In the genomic region with DNA sequence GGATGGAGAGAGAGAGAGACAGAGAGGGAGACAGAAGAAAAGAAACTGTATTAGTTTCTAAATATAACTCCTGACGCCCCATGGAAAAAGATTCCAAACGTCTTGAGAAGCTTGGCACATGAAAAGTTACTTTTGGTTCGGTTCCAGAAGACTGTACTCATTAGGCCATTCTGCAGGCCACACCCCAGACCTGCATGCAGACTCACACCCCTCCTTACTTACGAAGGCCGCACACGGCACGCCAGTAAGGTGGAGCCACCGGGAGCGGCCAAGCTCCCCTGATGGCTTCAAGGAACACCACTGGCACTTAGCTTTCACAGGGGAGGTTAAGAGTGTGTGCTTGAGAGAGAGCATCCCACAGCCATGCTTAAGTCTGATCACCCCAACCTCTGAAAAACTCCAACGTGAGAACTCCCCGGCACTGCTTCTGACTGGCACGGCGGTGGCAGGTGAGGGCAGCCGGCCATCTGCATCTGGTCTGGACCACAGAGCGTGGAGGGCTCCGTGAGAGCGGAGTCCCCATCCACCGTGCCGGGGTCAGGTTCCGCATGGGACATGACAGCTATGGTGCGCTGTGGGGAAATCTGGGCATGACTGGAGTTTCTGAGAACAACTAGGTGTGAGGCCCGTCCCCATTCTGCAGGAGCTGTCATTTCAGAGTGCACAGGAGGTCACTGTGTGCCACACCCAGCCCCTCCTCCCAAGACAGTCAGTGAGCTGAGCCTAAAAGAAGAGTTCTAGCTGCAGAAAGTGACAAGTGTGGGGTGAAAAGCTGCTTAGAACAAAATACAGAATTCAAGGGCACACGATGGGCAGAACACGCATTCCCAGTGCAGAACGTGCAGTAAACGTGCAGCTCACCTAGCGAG, we compare ENCODE assay signal across 9 cellular contexts.
DNase-seq lines count a peak whose midpoint lies in the region; ATAC-seq, FAIRE-seq and TF ChIP-seq lines count a peak whose summit lies in the region.
"Had no signal": no experiment of that assay in that cellular context is flagged by ENCODE, and none has a peak within 500 bp of the region (broad histone marks: within the 10 kb centered on the region; RNA-seq: fewer than 3 reads in every experiment).

No MANE protein-coding gene starts in this region.

- no peaks in the 10 kb centered on the region for H3K9me3 ChIP-seq in mesenchymal stem cell (ENCODE audit: control insufficient read depth, low read length)
- no peaks in the 10 kb centered on the region for H3K9me3 ChIP-seq in tibial nerve
- H3K9me3 ChIP-seq: BLaER1 treated with 17β-estradiol and CSF1 and Interleukin-3, amounts not matched to agents 10 nM and 100 nM had no signal

- no peak for ATAC-seq in GM18511 (IDR thresholded peaks at IDR 0.05; ENCODE audit: unreplicated experiment)

- H2BK120ac ChIP-seq in mesenchymal stem cell (ENCODE audit: low read depth, low read length), result no peak overlapping the region

- peak overlapping the region; percentile 10 for H3K27ac Mint-ChIP-seq in activated CD4-positive, alpha-beta T cell treated with anti-CD3 and anti-CD28 coated beads, Interleukin-2, amount 10 ng/mL, durations not matched to agents 7 days and 5 days
- peak overlapping the region; percentile 98 for H3K27ac Mint-ChIP-seq in chondrocyte (ENCODE audit: unreplicated experiment)

- H3K4me1 ChIP-seq in mesenchymal stem cell (ENCODE audit: control insufficient read depth, insufficient read depth, low read depth, low read length), result peaks cover 71% of the 10 kb centered on the region
- peaks cover 6 to 83% (median 65%) of the 10 kb centered on the region in 4 donors for H3K4me1 ChIP-seq in tibial nerve

- H4K8ac ChIP-seq in mesenchymal stem cell (ENCODE audit: low read length), result peak overlapping the region; percentile 12

- H3K4me3 Mint-ChIP-seq in activated CD4-positive, alpha-beta T cell treated with anti-CD3 and anti-CD28 coated beads, Interleukin-2, amount 10 ng/mL, durations not matched to agents 7 days and 5 days, result no peak overlapping the region
- H3K4me3 Mint-ChIP-seq in chondrocyte (ENCODE audit: unreplicated experiment), result peak overlapping the region; percentile 37

- no peaks in the 10 kb centered on the region for H3K27me3 ChIP-seq in mesenchymal stem cell (ENCODE audit: control insufficient read depth in 1 of 2, insufficient read depth in 1 of 2, low read length in 2 of 2)
- H3K27me3 ChIP-seq in tibial nerve, result no peaks in the 10 kb centered on the region
- H3K27me3 ChIP-seq: BLaER1 treated with 17β-estradiol and CSF1 and Interleukin-3, amounts not matched to agents 10 nM and 100 nM had no signal

- DNase-seq in activated CD4-positive, alpha-beta T cell treated with anti-CD3 and anti-CD28 coated beads, Interleukin-2, amount 10 ng/mL, durations not matched to agents 7 days and 5 days, result no peak
- DNase-seq in activated CD4-positive, alpha-beta T cell treated with anti-CD3 and anti-CD28 coated beads for 4 hours, result no peak
- DNase-seq in chondrocyte (ENCODE audit: low spot score), result no peak
- DNase-seq in mesenchymal stem cell, result peak; percentile 59
- peak in 1 of 2 donors; percentile 82 for DNase-seq in tibial nerve (ENCODE audit: low spot score in 2 of 2)
- no peak for DNase-seq in D721Med (ENCODE audit: insufficient read length, low spot score)
- DNase-seq in occipital lobe (lab: John Stamatoyannopoulos, UW), result no peak

- H2BK15ac ChIP-seq in mesenchymal stem cell (ENCODE audit: low read depth, poor library complexity, severe bottlenecking), result no peak overlapping the region

- peak overlapping the region; percentile 82 for H3K9ac ChIP-seq in mesenchymal stem cell (ENCODE audit: low read length)

- peaks cover 81% of the 10 kb centered on the region for H3K36me3 Mint-ChIP-seq in activated CD4-positive, alpha-beta T cell treated with anti-CD3 and anti-CD28 coated beads, Interleukin-2, amount 10 ng/mL, durations not matched to agents 7 days and 5 days (ENCODE audit: low read depth)
- peaks cover 53% of the 10 kb centered on the region for H3K36me3 Mint-ChIP-seq in chondrocyte (ENCODE audit: low read depth)

- H3K18ac ChIP-seq in mesenchymal stem cell (ENCODE audit: low read depth in 1 of 2, low read length in 2 of 2), result peak overlapping the region; percentile 46 to 53

- FAIRE-seq in D721Med (lab: Jason Lieb, UNC), result no peak

- no peak overlapping the region for H3K23ac ChIP-seq in mesenchymal stem cell (ENCODE audit: low read length in 2 of 2)

- H3K27ac ChIP-seq in mesenchymal stem cell (ENCODE audit: low read length, poor library complexity, severe bottlenecking) (peak overlapping the region; percentile 99), tibial nerve (peak overlapping the region; percentile 65 to 99 (median 86))

- H3K4me2 ChIP-seq in mesenchymal stem cell (ENCODE audit: low read length, poor library complexity, severe bottlenecking), result no peak overlapping the region

- H3K4me3 ChIP-seq in mesenchymal stem cell (ENCODE audit: insufficient read depth in 1 of 2, low read depth in 1 of 2, low read length in 2 of 2) (peak overlapping the region in 1 of 2 experiments; percentile 30), tibial nerve (no peak overlapping the region)
- H3K4me3 ChIP-seq: BLaER1 treated with 17β-estradiol and CSF1 and Interleukin-3, amounts not matched to agents 10 nM and 100 nM had no signal

- H2BK12ac ChIP-seq in mesenchymal stem cell (ENCODE audit: low read length in 2 of 2), result no peak overlapping the region

- H2BK5ac ChIP-seq in mesenchymal stem cell (ENCODE audit: low read depth, low read length, poor library complexity, severe bottlenecking), result no peak overlapping the region

- POLR2A ChIA-PET in activated CD4-positive, alpha-beta T cell treated with anti-CD3 and anti-CD28 coated beads, Interleukin-2, amount 10 ng/mL, durations not matched to agents 7 days and 5 days (lab: Charles Lee), result no interaction called here

- H3K14ac ChIP-seq in mesenchymal stem cell (ENCODE audit: low read length in 2 of 2), result peak overlapping the region in 1 of 2 experiments; percentile 61

- peak overlapping the region; percentile 83 for H2AK5ac ChIP-seq in mesenchymal stem cell (ENCODE audit: low read length, severe bottlenecking)

- TF ChIP-seq EP300 in tibial nerve (IDR thresholded peaks at IDR 0.05), result peak; percentile 60 to 72

- no peaks in the 10 kb centered on the region for H3K9me3 Mint-ChIP-seq in activated CD4-positive, alpha-beta T cell treated with anti-CD3 and anti-CD28 coated beads, Interleukin-2, amount 10 ng/mL, durations not matched to agents 7 days and 5 days
- no peaks in the 10 kb centered on the region for H3K9me3 Mint-ChIP-seq in chondrocyte (ENCODE audit: low read depth)

- no peak overlapping the region for H3K4ac ChIP-seq in mesenchymal stem cell (ENCODE audit: low read depth in 1 of 2, low read length in 2 of 2)

- H4K91ac ChIP-seq in mesenchymal stem cell (ENCODE audit: low read length), result no peak overlapping the region

- TF ChIP-seq CTCF in chondrocyte (IDR thresholded peaks at IDR 0.05) (no peak), tibial nerve (IDR thresholded peaks at IDR 0.05) (no peak), D721Med (IDR thresholded peaks at IDR 0.05; ENCODE audit: insufficient read depth, missing control alignments) (no peak)

- H3K36me3 ChIP-seq in mesenchymal stem cell (ENCODE audit: control insufficient read depth in 1 of 2, insufficient read depth in 2 of 2, low read depth in 1 of 2, low read length in 2 of 2) (peaks cover 74 to 75% of the 10 kb centered on the region in 2 experiments), tibial nerve (peaks cover 0 to 68% (median 33%) of the 10 kb centered on the region in 3 donors)

- WGBS in mesenchymal stem cell, result 90% methylated on average over 20 of the region's 27 CpGs
- 69 to 73% methylated on average over 17 to 27 of the region's 27 CpGs for WGBS in tibial nerve, 2 donors

- H2AFZ ChIP-seq in mesenchymal stem cell (ENCODE audit: low read depth, low read length), result no peak overlapping the region

- H3K27me3 Mint-ChIP-seq in activated CD4-positive, alpha-beta T cell treated with anti-CD3 and anti-CD28 coated beads, Interleukin-2, amount 10 ng/mL, durations not matched to agents 7 days and 5 days, result no peaks in the 10 kb centered on the region
- no peaks in the 10 kb centered on the region for H3K27me3 Mint-ChIP-seq in chondrocyte (ENCODE audit: low read depth)

- H3K79me1 ChIP-seq in mesenchymal stem cell (replicated peaks; ENCODE audit: low read length, poor library complexity, severe bottlenecking), result no peaks in the 10 kb centered on the region

- H3K4me1 Mint-ChIP-seq in activated CD4-positive, alpha-beta T cell treated with anti-CD3 and anti-CD28 coated beads, Interleukin-2, amount 10 ng/mL, durations not matched to agents 7 days and 5 days, result peaks cover 47% of the 10 kb centered on the region
- peaks cover 84% of the 10 kb centered on the region for H3K4me1 Mint-ChIP-seq in chondrocyte (ENCODE audit: low read depth)

- TF ChIP-seq POLR2A in tibial nerve (IDR thresholded peaks at IDR 0.05), result peak in 1 of 2 donors; percentile 26

- CTCF ChIA-PET in activated CD4-positive, alpha-beta T cell treated with anti-CD3 and anti-CD28 coated beads, Interleukin-2, amount 10 ng/mL, durations not matched to agents 7 days and 5 days (lab: Charles Lee), result interaction anchor here (0.9 to 1.9 kb wide), 8 partner anchors 9 to 161 kb away, joined by 3 to 8 read pairs (median 3); no protein-coding TSS in a partner anchor
